In genomic region chr4:174983128-174983750, GRCh38 we compare ENCODE assay signal across 16 cellular contexts.
"Had no signal": no experiment of that assay in that cellular context is flagged by ENCODE, and none has a peak within 500 bp of the region (broad histone marks: within the 10 kb centered on the region; RNA-seq: fewer than 3 reads in every experiment).

No MANE protein-coding gene starts in this region.

- ATAC-seq: activated CD4-positive, CD25-positive, alpha-beta regulatory T cell treated with anti-CD3 and anti-CD28 coated beads, Interleukin-2, amount 50 U/mL, for 24 hours; activated T-cell treated with anti-CD3 and anti-CD28 coated beads, Interleukin-2, amount 50 U/mL, for 72 hours; left colon; naive thymus-derived CD8-positive, alpha-beta T cell had no signal

- DNase-seq: activated CD4-positive, alpha-beta memory T cell treated with anti-CD3 and anti-CD28 coated beads, Interleukin-2, amount 10 ng/mL, durations not matched to agents 7 days and 5 days; activated CD4-positive, alpha-beta T cell treated with anti-CD3 and anti-CD28 coated beads, Interleukin-2, amount 10 ng/mL, durations not matched to agents 24 days and 14 days; activated effector memory CD4-positive, alpha-beta T cell treated with Interleukin-2 at 50 U/mL for 16 hours; activated naive CD4-positive, alpha-beta T cell treated with anti-CD3 and anti-CD28 coated beads for 36 hours; activated T-cell treated with anti-CD3 and anti-CD28 coated beads, Interleukin-2, amount 50 U/mL, for 72 hours; amygdala; cerebellar nuclear complex; cortex of kidney; erythroblast; foreskin fibroblast; left colon; naive thymus-derived CD8-positive, alpha-beta T cell; stimulated activated CD4-positive, alpha-beta T cell treated with anti-CD3 and anti-CD28 coated beads, Interleukin-4, amount 100 ng/mL, for 1 hour; stimulated activated naive CD4-positive, alpha-beta T cell had no signal

- H3K36me3 ChIP-seq: thoracic aorta had no signal

- H3K27ac ChIP-seq: thoracic aorta had no signal

- H3K4me3 ChIP-seq: thoracic aorta had no signal
